In genomic region chr2:39150102-39150562, GRCh38 we compare ENCODE assay signal across 1 cellular context.
TF ChIP-seq lines count a peak whose summit lies in the region.

No MANE protein-coding gene starts in this region.

TF ChIP-seq in K562, 482 proteins besides CTCF, POLR2A, EP300 and RAD21 (continued from another document and continues in another):
- TF ChIP-seq THRB (CRISPR knock-in tag; conservative IDR thresholded peaks at IDR 0.05) (peak; percentile 95), ZBTB49 (CRISPR knock-in tag; IDR thresholded peaks at IDR 0.05; ENCODE audit: borderline replicate concordance) (no peak), RBM22 (IDR thresholded peaks at IDR 0.05; ENCODE audit: low read depth, low read length, poor library complexity, severe bottlenecking) (no peak), CBFB (CRISPR knock-in tag; IDR thresholded peaks at IDR 0.05) (no peak), IRF1 (CRISPR knock-in tag; IDR thresholded peaks at IDR 0.05; ENCODE audit: borderline replicate concordance) (no peak), ZNF592 (IDR thresholded peaks at IDR 0.05) (peak; percentile 100), ETV5 (CRISPR knock-in tag; IDR thresholded peaks at IDR 0.05; ENCODE audit: low read depth) (0 out of 2 replicates have a peak, but pooled peaks have one; percentile 43), ZZZ3 (IDR thresholded peaks at IDR 0.05) (no peak), HDGF (IDR thresholded peaks at IDR 0.05) (no peak), MCM3 (IDR thresholded peaks at IDR 0.05) (no peak), RFX7 (CRISPR knock-in tag; IDR thresholded peaks at IDR 0.05) (peak; percentile 74; the same call in 1 of the 2 replicates), ZBTB2 (IDR thresholded peaks at IDR 0.05) (no peak), STAG1 (CRISPR knock-in tag; IDR thresholded peaks at IDR 0.05; ENCODE audit: borderline replicate concordance) (no peak), ZNF12 (CRISPR knock-in tag; IDR thresholded peaks at IDR 0.05) (no peak), MTA2 (IDR thresholded peaks at IDR 0.05; ENCODE audit: low read depth) (0 out of 2 replicates have a peak, but pooled peaks have one; percentile 30), FOXO4 (CRISPR knock-in tag; IDR thresholded peaks at IDR 0.05) (peak; percentile 92), TARDBP (IDR thresholded peaks at IDR 0.05) (no peak), HMG20A (CRISPR knock-in tag; conservative IDR thresholded peaks at IDR 0.05) (no peak), E2F3 (CRISPR knock-in tag; IDR thresholded peaks at IDR 0.05) (peak; percentile 96), PREB (CRISPR knock-in tag; IDR thresholded peaks at IDR 0.05) (no peak), PKNOX1 (IDR thresholded peaks at IDR 0.05) (peak; percentile 10; the same call in 1 of the 2 replicates), TAF1 (IDR thresholded peaks at IDR 0.05; ENCODE audit: control insufficient read depth, extremely low read depth, insufficient read depth, low read length, severe bottlenecking) (no peak), COPS2 (conservative IDR thresholded peaks at IDR 0.05) (no peak), JUND (IDR thresholded peaks at IDR 0.05; ENCODE audit: borderline replicate concordance, low read depth, low read length) (no peak), JUND (tag; IDR thresholded peaks at IDR 0.05; ENCODE audit: borderline replicate concordance, low read depth, low read length) (peak; percentile 80; the same call in 2 of the 3 replicates), GTF2B (IDR thresholded peaks at IDR 0.05; ENCODE audit: extremely low read depth, insufficient read length) (no peak), WHSC1 (IDR thresholded peaks at IDR 0.05; ENCODE audit: low read length) (no peak), GMEB1 (CRISPR knock-in tag; IDR thresholded peaks at IDR 0.05) (peak; percentile 57; the same call in 1 of the 2 replicates), TCF7 (IDR thresholded peaks at IDR 0.05; ENCODE audit: borderline replicate concordance) (no peak), ZNF740 (CRISPR knock-in tag; IDR thresholded peaks at IDR 0.05) (no peak), ZNF740 (tag; IDR thresholded peaks at IDR 0.05) (peak in 1 of 2 experiments; percentile 93; a peak in 2 of 4 replicates), KLF10 (CRISPR knock-in tag; IDR thresholded peaks at IDR 0.05) (peak; percentile 72; the same call in 1 of the 2 replicates), HLTF (IDR thresholded peaks at IDR 0.05) (no peak), OTX1 (CRISPR knock-in tag; IDR thresholded peaks at IDR 0.05) (peak; percentile 93), BHLHE40 (IDR thresholded peaks at IDR 0.05; ENCODE audit: low read length) (peak; percentile 93), AFF4 (CRISPR knock-in tag; IDR thresholded peaks at IDR 0.05) (no peak)
